In the genomic region with DNA sequence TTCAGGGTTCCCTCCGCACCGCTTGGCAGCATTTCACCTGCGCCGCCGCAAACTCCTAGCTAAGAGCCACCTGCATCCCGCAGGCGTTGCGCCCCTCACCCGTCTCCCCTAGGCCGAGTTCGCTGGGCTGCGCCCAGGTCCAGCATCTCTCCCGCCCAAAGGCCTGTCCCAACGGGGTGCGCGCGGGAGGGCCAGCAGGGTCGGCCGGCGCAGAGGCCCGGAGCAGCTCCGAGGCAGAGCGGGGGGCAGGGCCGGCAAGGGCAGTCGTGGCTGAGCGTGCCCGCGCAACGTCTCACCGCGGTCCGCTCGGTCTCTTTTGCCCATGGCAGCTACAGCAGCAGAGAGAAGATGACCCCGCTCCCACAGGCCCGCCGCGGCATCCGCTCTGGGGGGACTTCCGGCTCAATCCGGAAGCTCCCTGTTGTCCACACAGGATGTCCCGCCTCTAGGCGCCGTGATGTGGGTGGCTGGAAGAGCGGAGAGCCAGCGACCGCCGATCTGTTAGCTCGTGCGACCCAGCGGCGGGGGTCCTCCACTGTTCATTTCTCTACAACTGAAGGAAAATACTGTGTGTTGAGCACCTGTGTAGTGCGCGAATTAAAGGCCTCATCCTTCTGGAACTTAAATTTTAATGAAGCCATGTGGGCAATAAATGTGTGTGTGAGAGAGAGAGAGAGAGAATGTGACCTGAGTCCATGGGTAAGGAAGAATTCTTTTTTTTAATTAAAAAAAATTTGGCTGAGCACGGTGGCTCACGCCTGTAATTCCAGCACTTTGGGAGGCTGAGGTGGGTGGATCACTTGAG, we compare ENCODE assay signal across 1 cellular context.
TF ChIP-seq lines count a peak whose summit lies in the region.

A gene (minus strand): TSS at position 387 of the 805 bp plus-strand sequence. CDS start 63 bp downstream, at position 324.

TF ChIP-seq in H1, 55 proteins besides CTCF, POLR2A, EP300 and RAD21 (continues in another document):
- no peak for TF ChIP-seq EGR1 (IDR thresholded peaks at IDR 0.05; ENCODE audit: borderline replicate concordance, low read depth, low read length)
- TF ChIP-seq RFX5 (IDR thresholded peaks at IDR 0.05; ENCODE audit: borderline replicate concordance, low read depth, low read length): no peak
- TF ChIP-seq PHF8 (conservative IDR thresholded peaks at IDR 0.05; ENCODE audit: low read depth, low read length): peak; percentile 97
- TF ChIP-seq KDM5A (IDR thresholded peaks at IDR 0.05; ENCODE audit: low read length): no peak
- TF ChIP-seq JUND (IDR thresholded peaks at IDR 0.05; ENCODE audit: low read length): no peak
- TF ChIP-seq TCF12 (IDR thresholded peaks at IDR 0.05; ENCODE audit: low read depth, low read length): no peak
- TF ChIP-seq RXRA (IDR thresholded peaks at IDR 0.05; ENCODE audit: insufficient read depth, low read depth, low read length): no peak
- TF ChIP-seq FOSL1 (IDR thresholded peaks at IDR 0.05; ENCODE audit: insufficient read depth, low read depth, low read length): no peak
- TF ChIP-seq CHD1 (IDR thresholded peaks at IDR 0.05; ENCODE audit: low read depth, low read length): no peak
- peak; percentile 62 for TF ChIP-seq TAF7 (optimal IDR thresholded peaks at IDR 0.05; ENCODE audit: borderline replicate concordance, low read depth, low read length)
- TF ChIP-seq CBX5 (IDR thresholded peaks at IDR 0.05; ENCODE audit: low read depth, low read length): no peak
- TF ChIP-seq, protein P1, sequence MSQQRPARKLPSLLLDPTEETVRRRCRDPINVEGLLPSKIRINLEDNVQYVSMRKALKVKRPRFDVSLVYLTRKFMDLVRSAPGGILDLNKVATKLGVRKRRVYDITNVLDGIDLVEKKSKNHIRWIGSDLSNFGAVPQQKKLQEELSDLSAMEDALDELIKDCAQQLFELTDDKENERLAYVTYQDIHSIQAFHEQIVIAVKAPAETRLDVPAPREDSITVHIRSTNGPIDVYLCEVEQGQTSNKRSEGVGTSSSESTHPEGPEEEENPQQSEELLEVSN (IDR thresholded peaks at IDR 0.05): peak; percentile 33; the same call in 1 of the 2 replicates
- peak; percentile 9; the same call in 1 of the 2 replicates for TF ChIP-seq SP2 (IDR thresholded peaks at IDR 0.05; ENCODE audit: low read length)
- 0 out of 2 replicates have a peak, but pooled peaks have one; percentile 8 for TF ChIP-seq TEAD4 (IDR thresholded peaks at IDR 0.05; ENCODE audit: low read depth, low read length)
- TF ChIP-seq YY1 (IDR thresholded peaks at IDR 0.05; ENCODE audit: low read depth, low read length): no peak
- no peak for TF ChIP-seq CTBP2 (IDR thresholded peaks at IDR 0.05; ENCODE audit: borderline replicate concordance, insufficient read depth, insufficient read length, low read length)
- no peak for TF ChIP-seq EZH2 (IDR thresholded peaks at IDR 0.05; ENCODE audit: low read depth, low read length, severe bottlenecking)
- no peak for TF ChIP-seq SRF (IDR thresholded peaks at IDR 0.05; ENCODE audit: low read depth, low read length)
- TF ChIP-seq GABPA (IDR thresholded peaks at IDR 0.05; ENCODE audit: borderline replicate concordance, insufficient read depth, low read length): peak; percentile 94
- TF ChIP-seq SUZ12 (IDR thresholded peaks at IDR 0.05; ENCODE audit: low read length): no peak
- TF ChIP-seq RNF2 (IDR thresholded peaks at IDR 0.05; ENCODE audit: borderline replicate concordance, low read depth, low read length, missing control alignments, poor library complexity, severe bottlenecking): no peak
- no peak; a peak in 1 of 4 replicates for TF ChIP-seq HDAC2 (IDR thresholded peaks at IDR 0.05; ENCODE audit: borderline replicate concordance in 1 of 2, low read depth in 2 of 2, low read length in 2 of 2)
- TF ChIP-seq SIX5 (IDR thresholded peaks at IDR 0.05; ENCODE audit: low read depth, low read length): no peak
- TF ChIP-seq, protein P2, sequence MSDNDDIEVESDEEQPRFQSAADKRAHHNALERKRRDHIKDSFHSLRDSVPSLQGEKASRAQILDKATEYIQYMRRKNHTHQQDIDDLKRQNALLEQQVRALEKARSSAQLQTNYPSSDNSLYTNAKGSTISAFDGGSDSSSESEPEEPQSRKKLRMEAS (IDR thresholded peaks at IDR 0.05): peak; percentile 60; the same call in 1 of the 2 replicates
- TF ChIP-seq SAP30 (IDR thresholded peaks at IDR 0.05; ENCODE audit: insufficient read depth, insufficient replicate concordance, low read length): no peak
- no peak for TF ChIP-seq SP4 (IDR thresholded peaks at IDR 0.05; ENCODE audit: low read length)
- TF ChIP-seq TAF1 (IDR thresholded peaks at IDR 0.05; ENCODE audit: low read depth, low read length): peak; percentile 89
- no peak for TF ChIP-seq ZNF274 (IDR thresholded peaks at IDR 0.05; ENCODE audit: borderline replicate concordance, extremely low read depth, low read length)
- peak; percentile 75 for TF ChIP-seq GTF2F1 (IDR thresholded peaks at IDR 0.05; ENCODE audit: borderline replicate concordance, low read depth, low read length)
- TF ChIP-seq SP1 (IDR thresholded peaks at IDR 0.05; ENCODE audit: low read depth, low read length): no peak
- TF ChIP-seq, protein P3, sequence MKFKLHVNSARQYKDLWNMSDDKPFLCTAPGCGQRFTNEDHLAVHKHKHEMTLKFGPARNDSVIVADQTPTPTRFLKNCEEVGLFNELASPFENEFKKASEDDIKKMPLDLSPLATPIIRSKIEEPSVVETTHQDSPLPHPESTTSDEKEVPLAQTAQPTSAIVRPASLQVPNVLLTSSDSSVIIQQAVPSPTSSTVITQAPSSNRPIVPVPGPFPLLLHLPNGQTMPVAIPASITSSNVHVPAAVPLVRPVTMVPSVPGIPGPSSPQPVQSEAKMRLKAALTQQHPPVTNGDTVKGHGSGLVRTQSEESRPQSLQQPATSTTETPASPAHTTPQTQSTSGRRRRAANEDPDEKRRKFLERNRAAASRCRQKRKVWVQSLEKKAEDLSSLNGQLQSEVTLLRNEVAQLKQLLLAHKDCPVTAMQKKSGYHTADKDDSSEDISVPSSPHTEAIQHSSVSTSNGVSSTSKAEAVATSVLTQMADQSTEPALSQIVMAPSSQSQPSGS (IDR thresholded peaks at IDR 0.05; ENCODE audit: low read length): 0 out of 2 replicates have a peak, but pooled peaks have one; percentile 18
- no peak for TF ChIP-seq KDM1A (IDR thresholded peaks at IDR 0.05; ENCODE audit: borderline replicate concordance, low read length)
- peak; percentile 83; the same call in 1 of the 2 replicates for TF ChIP-seq RBBP5 (IDR thresholded peaks at IDR 0.05; ENCODE audit: borderline replicate concordance, low read depth, low read length)
- TF ChIP-seq KDM4A (IDR thresholded peaks at IDR 0.05; ENCODE audit: low read depth, low read length, severe bottlenecking): peak; percentile 76
- peak; percentile 98 for TF ChIP-seq ASH2L (IDR thresholded peaks at IDR 0.05; ENCODE audit: low read length)
- TF ChIP-seq CBX8 (IDR thresholded peaks at IDR 0.05; ENCODE audit: borderline replicate concordance, low read depth, low read length): no peak
- TF ChIP-seq CEBPB (IDR thresholded peaks at IDR 0.05; ENCODE audit: low read depth, low read length): no peak
- no peak for TF ChIP-seq POU5F1 (IDR thresholded peaks at IDR 0.05; ENCODE audit: low read depth, low read length)
- TF ChIP-seq CHD2 (IDR thresholded peaks at IDR 0.05; ENCODE audit: low read length): 0 out of 2 replicates have a peak, but pooled peaks have one; percentile 12
- no peak for TF ChIP-seq NANOG (IDR thresholded peaks at IDR 0.05; ENCODE audit: insufficient read depth, low read depth, low read length, poor library complexity, severe bottlenecking)
- no peak for TF ChIP-seq MAFK (IDR thresholded peaks at IDR 0.05; ENCODE audit: low read depth, low read length)
- TF ChIP-seq HDAC6 (IDR thresholded peaks at IDR 0.05; ENCODE audit: low read depth, low read length): no peak
- TF ChIP-seq NRF1 (IDR thresholded peaks at IDR 0.05; ENCODE audit: low read depth, low read length): no peak
- TF ChIP-seq, protein P4, sequence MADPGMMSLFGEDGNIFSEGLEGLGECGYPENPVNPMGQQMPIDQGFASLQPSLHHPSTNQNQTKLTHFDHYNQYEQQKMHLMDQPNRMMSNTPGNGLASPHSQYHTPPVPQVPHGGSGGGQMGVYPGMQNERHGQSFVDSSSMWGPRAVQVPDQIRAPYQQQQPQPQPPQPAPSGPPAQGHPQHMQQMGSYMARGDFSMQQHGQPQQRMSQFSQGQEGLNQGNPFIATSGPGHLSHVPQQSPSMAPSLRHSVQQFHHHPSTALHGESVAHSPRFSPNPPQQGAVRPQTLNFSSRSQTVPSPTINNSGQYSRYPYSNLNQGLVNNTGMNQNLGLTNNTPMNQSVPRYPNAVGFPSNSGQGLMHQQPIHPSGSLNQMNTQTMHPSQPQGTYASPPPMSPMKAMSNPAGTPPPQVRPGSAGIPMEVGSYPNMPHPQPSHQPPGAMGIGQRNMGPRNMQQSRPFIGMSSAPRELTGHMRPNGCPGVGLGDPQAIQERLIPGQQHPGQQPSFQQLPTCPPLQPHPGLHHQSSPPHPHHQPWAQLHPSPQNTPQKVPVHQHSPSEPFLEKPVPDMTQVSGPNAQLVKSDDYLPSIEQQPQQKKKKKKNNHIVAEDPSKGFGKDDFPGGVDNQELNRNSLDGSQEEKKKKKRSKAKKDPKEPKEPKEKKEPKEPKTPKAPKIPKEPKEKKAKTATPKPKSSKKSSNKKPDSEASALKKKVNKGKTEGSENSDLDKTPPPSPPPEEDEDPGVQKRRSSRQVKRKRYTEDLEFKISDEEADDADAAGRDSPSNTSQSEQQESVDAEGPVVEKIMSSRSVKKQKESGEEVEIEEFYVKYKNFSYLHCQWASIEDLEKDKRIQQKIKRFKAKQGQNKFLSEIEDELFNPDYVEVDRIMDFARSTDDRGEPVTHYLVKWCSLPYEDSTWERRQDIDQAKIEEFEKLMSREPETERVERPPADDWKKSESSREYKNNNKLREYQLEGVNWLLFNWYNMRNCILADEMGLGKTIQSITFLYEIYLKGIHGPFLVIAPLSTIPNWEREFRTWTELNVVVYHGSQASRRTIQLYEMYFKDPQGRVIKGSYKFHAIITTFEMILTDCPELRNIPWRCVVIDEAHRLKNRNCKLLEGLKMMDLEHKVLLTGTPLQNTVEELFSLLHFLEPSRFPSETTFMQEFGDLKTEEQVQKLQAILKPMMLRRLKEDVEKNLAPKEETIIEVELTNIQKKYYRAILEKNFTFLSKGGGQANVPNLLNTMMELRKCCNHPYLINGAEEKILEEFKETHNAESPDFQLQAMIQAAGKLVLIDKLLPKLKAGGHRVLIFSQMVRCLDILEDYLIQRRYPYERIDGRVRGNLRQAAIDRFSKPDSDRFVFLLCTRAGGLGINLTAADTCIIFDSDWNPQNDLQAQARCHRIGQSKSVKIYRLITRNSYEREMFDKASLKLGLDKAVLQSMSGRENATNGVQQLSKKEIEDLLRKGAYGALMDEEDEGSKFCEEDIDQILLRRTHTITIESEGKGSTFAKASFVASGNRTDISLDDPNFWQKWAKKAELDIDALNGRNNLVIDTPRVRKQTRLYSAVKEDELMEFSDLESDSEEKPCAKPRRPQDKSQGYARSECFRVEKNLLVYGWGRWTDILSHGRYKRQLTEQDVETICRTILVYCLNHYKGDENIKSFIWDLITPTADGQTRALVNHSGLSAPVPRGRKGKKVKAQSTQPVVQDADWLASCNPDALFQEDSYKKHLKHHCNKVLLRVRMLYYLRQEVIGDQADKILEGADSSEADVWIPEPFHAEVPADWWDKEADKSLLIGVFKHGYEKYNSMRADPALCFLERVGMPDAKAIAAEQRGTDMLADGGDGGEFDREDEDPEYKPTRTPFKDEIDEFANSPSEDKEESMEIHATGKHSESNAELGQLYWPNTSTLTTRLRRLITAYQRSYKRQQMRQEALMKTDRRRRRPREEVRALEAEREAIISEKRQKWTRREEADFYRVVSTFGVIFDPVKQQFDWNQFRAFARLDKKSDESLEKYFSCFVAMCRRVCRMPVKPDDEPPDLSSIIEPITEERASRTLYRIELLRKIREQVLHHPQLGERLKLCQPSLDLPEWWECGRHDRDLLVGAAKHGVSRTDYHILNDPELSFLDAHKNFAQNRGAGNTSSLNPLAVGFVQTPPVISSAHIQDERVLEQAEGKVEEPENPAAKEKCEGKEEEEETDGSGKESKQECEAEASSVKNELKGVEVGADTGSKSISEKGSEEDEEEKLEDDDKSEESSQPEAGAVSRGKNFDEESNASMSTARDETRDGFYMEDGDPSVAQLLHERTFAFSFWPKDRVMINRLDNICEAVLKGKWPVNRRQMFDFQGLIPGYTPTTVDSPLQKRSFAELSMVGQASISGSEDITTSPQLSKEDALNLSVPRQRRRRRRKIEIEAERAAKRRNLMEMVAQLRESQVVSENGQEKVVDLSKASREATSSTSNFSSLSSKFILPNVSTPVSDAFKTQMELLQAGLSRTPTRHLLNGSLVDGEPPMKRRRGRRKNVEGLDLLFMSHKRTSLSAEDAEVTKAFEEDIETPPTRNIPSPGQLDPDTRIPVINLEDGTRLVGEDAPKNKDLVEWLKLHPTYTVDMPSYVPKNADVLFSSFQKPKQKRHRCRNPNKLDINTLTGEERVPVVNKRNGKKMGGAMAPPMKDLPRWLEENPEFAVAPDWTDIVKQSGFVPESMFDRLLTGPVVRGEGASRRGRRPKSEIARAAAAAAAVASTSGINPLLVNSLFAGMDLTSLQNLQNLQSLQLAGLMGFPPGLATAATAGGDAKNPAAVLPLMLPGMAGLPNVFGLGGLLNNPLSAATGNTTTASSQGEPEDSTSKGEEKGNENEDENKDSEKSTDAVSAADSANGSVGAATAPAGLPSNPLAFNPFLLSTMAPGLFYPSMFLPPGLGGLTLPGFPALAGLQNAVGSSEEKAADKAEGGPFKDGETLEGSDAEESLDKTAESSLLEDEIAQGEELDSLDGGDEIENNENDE (IDR thresholded peaks at IDR 0.05; ENCODE audit: insufficient replicate concordance, low read length): no peak
- TF ChIP-seq, protein P5, sequence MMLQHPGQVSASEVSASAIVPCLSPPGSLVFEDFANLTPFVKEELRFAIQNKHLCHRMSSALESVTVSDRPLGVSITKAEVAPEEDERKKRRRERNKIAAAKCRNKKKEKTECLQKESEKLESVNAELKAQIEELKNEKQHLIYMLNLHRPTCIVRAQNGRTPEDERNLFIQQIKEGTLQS (IDR thresholded peaks at IDR 0.05; ENCODE audit: insufficient read depth, low read depth, low read length): no peak
- TF ChIP-seq BRCA1 (IDR thresholded peaks at IDR 0.05; ENCODE audit: low read depth, low read length): no peak
- peak; percentile 82 for TF ChIP-seq TBP (IDR thresholded peaks at IDR 0.05; ENCODE audit: low read depth, low read length)
- TF ChIP-seq POLR2AphosphoS5 (IDR thresholded peaks at IDR 0.05; ENCODE audit: low read depth, low read length): peak; percentile 83; the same call in 1 of the 2 replicates
- peak in 1 of 2 experiments; percentile 65; a peak in 1 of 4 replicates for TF ChIP-seq SIN3A (conservative IDR thresholded peaks at IDR 0.05 in 1 of 2, IDR thresholded peaks at IDR 0.05 in 1 of 2; ENCODE audit: low read depth in 1 of 2, low read length in 2 of 2)
- TF ChIP-seq CREB1 (IDR thresholded peaks at IDR 0.05): 0 out of 2 replicates have a peak, but pooled peaks have one; percentile 10
- TF ChIP-seq JUN (IDR thresholded peaks at IDR 0.05; ENCODE audit: low read depth, low read length): no peak
- TF ChIP-seq, protein P6, sequence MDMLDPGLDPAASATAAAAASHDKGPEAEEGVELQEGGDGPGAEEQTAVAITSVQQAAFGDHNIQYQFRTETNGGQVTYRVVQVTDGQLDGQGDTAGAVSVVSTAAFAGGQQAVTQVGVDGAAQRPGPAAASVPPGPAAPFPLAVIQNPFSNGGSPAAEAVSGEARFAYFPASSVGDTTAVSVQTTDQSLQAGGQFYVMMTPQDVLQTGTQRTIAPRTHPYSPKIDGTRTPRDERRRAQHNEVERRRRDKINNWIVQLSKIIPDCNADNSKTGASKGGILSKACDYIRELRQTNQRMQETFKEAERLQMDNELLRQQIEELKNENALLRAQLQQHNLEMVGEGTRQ (IDR thresholded peaks at IDR 0.05; ENCODE audit: low read length): no peak
- no peak for TF ChIP-seq BACH1 (IDR thresholded peaks at IDR 0.05; ENCODE audit: low read length)
- no peak for TF ChIP-seq SIRT6 (IDR thresholded peaks at IDR 0.05; ENCODE audit: low read length)
